8 cellular contexts compared by ENCODE assay signal in the genomic region with DNA sequence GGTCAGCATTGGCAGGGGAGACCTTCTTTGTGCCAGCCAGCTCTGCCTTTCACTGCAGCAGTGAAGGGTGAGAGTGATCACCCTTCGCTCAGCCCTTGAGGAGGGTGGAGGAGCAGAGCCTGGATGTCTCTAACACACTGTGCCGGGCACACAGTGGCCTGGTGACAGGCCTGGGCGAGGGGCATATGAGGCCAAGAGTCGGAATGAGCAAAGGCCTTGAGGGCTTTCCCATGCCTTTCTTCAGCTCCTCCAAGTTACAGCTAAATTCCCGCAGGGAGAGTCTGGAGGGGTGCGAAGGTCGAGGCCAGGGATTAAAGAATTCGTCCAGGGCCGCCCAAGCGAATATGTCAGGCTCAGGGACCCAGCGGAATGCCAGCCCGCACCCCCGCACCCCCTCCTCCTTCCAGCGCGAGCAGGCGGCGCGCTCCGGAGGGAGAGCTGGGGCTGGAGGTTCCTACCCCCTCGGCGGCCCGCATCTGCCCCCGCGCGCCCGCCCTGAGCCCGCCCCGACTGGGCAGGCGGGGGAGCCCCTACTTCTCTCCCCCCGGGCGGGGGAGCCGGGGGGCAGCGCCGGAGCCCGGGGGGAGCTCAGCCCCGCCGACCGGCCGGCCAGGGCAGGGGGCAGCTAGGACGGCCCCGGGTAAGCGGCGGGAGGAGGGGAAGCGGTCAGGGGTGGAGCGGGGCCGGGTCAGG. TPM values are rescaled to one million over a fixed set of nuclear protein-coding genes. Genes with fewer than 3 reads are reported as not detected.
A peak's percentile ranks its signal among the peaks of the same experiment; 100 is the strongest.
DNase-seq lines count a peak whose midpoint lies in the region; ATAC-seq and TF ChIP-seq lines count a peak whose summit lies in the region.

A gene with protein sequence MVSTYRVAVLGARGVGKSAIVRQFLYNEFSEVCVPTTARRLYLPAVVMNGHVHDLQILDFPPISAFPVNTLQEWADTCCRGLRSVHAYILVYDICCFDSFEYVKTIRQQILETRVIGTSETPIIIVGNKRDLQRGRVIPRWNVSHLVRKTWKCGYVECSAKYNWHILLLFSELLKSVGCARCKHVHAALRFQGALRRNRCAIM (plus strand): TSS at position 401 of the 693 bp plus-strand sequence. CDS start 3,546 bp downstream, outside the sequence.

- no peak for TF ChIP-seq CTCF in BE2C (IDR thresholded peaks at IDR 0.05; ENCODE audit: low read depth, low read length)

- POLR2A ChIA-PET in activated CD4-positive, alpha-beta T cell treated with anti-CD3 and anti-CD28 coated beads for 36 hours (lab: Charles Lee), result no interaction called here

- ATAC-seq in activated CD4-positive, alpha-beta T cell treated with anti-CD3 and anti-CD28 coated beads for 36 hours, result peak; percentile 84
- peak; percentile 89 for ATAC-seq in left lobe of liver
- ATAC-seq in GM21619 (IDR thresholded peaks at IDR 0.05; ENCODE audit: unreplicated experiment), result no peak
- no peak for ATAC-seq in GM21528 (IDR thresholded peaks at IDR 0.05; ENCODE audit: low FRiP score, unreplicated experiment)

- H3K27me3 Mint-ChIP-seq in activated CD4-positive, alpha-beta T cell treated with anti-CD3 and anti-CD28 coated beads for 36 hours, result no peaks in the 10 kb centered on the region
- H3K27me3 Mint-ChIP-seq in dendritic cell treated with granulocyte-macrophage colony-stimulating factor and Interleukin-4, amounts not matched to agents 40 ng/mL and 50 ng/mL, for 4 days, result peaks cover 33% of the 10 kb centered on the region

- H3K4me1 Mint-ChIP-seq in activated CD4-positive, alpha-beta T cell treated with anti-CD3 and anti-CD28 coated beads for 36 hours, result peaks cover 16% of the 10 kb centered on the region
- H3K4me1 Mint-ChIP-seq in dendritic cell treated with granulocyte-macrophage colony-stimulating factor and Interleukin-4, amounts not matched to agents 40 ng/mL and 50 ng/mL, for 4 days (ENCODE audit: low read depth), result peaks cover 13% of the 10 kb centered on the region

- peaks cover 17% of the 10 kb centered on the region for H3K4me1 ChIP-seq in BE2C

- no peaks in the 10 kb centered on the region for H3K36me3 Mint-ChIP-seq in activated CD4-positive, alpha-beta T cell treated with anti-CD3 and anti-CD28 coated beads for 36 hours (ENCODE audit: low read depth)
- H3K36me3 Mint-ChIP-seq in dendritic cell treated with granulocyte-macrophage colony-stimulating factor and Interleukin-4, amounts not matched to agents 40 ng/mL and 50 ng/mL, for 4 days (ENCODE audit: low read depth), result peaks cover 22% of the 10 kb centered on the region

- peak within 1 kb of the TSS; percentile 67 for H3K4me3 ChIP-seq in BE2C (ENCODE audit: low read depth, low read length)

- H3K9me3 ChIP-seq in BE2C, result no peaks in the 10 kb centered on the region

- DNase-seq in BE2C (peak; percentile 82), HT1080 (ENCODE audit: low read depth) (peak; percentile 38), left lobe of liver (ENCODE audit: low spot score) (peak; percentile 44)
- peak; percentile 81 for DNase-seq in activated CD4-positive, alpha-beta T cell treated with anti-CD3 and anti-CD28 coated beads for 36 hours
- DNase-seq in stimulated activated CD4-positive, alpha-beta T cell treated with anti-CD3 and anti-CD28 coated beads, Interleukin-2, amount 100 ng/mL, for 4 hours (ENCODE audit: low read depth), result peak; percentile 52

- CTCF ChIA-PET in activated CD4-positive, alpha-beta T cell treated with anti-CD3 and anti-CD28 coated beads for 36 hours (lab: Charles Lee), result interaction anchor here (0.6 to 2.1 kb wide), 7 partner anchors 9 to 120 kb away, joined by 3 to 6 read pairs (median 5); no protein-coding TSS in a partner anchor

- no peaks in the 10 kb centered on the region for H3K9me3 Mint-ChIP-seq in activated CD4-positive, alpha-beta T cell treated with anti-CD3 and anti-CD28 coated beads for 36 hours (ENCODE audit: low read depth)
- no peaks in the 10 kb centered on the region for H3K9me3 Mint-ChIP-seq in dendritic cell treated with granulocyte-macrophage colony-stimulating factor and Interleukin-4, amounts not matched to agents 40 ng/mL and 50 ng/mL, for 4 days

- intact Hi-C loops in activated CD4-positive, alpha-beta T cell treated with anti-CD3 and anti-CD28 coated beads for 36 hours (cut with DNase I, micrococcal nuclease), result loop anchor here in 1 of 2 experiments (5.0 kb wide), 1 partner anchor 589 kb away; the partner anchor contains the start of gene NLE1
- intact Hi-C loops in dendritic cell treated with granulocyte-macrophage colony-stimulating factor and Interleukin-4, amounts not matched to agents 40 ng/mL and 50 ng/mL, for 4 days (cut with micrococcal nuclease), result no loop called here

- H3K36me3 ChIP-seq in BE2C, result peaks cover 9% of the 10 kb centered on the region

- H3K27ac Mint-ChIP-seq in activated CD4-positive, alpha-beta T cell treated with anti-CD3 and anti-CD28 coated beads for 36 hours, result peak within 1 kb of the TSS; percentile 70
- no peak within 1 kb of the TSS for H3K27ac Mint-ChIP-seq in dendritic cell treated with granulocyte-macrophage colony-stimulating factor and Interleukin-4, amounts not matched to agents 40 ng/mL and 50 ng/mL, for 4 days

- no peaks in the 10 kb centered on the region for H3K27me3 ChIP-seq in BE2C

- peak within 1 kb of the TSS; percentile 70 for H3K4me3 Mint-ChIP-seq in activated CD4-positive, alpha-beta T cell treated with anti-CD3 and anti-CD28 coated beads for 36 hours
- peak within 1 kb of the TSS; percentile 44 for H3K4me3 Mint-ChIP-seq in dendritic cell treated with granulocyte-macrophage colony-stimulating factor and Interleukin-4, amounts not matched to agents 40 ng/mL and 50 ng/mL, for 4 days

RNA-seq across cellular contexts. Expression of the gene that starts here (rescaled TPM):
- polyA plus RNA-seq in BE2C (2012; ENCODE audit: insufficient read depth, insufficient read length, low read depth), result 23.4 TPM
- 6.8 and 7.6 TPM in 2 replicates for total RNA-seq in HT1080 (2014; rRNA removed; shearing (Covaris generic))
- 0.60 and 3.5 TPM in 2 replicates for polyA plus RNA-seq in HT1080 (2015; cell fraction: cytosol; rRNA removed)
- 0.73 and 0.91 TPM in 2 replicates for polyA plus RNA-seq in HT1080 (2015; cell fraction: nucleus; rRNA removed)
- 1 to 10 TPM; 2.7 to 4.0 TPM for total RNA-seq in activated CD4-positive, alpha-beta T cell treated with anti-CD3 and anti-CD28 coated beads for 36 hours
- total RNA-seq in left lobe of liver, result 2.3 TPM

Comparison
In these comparisons a context has a peak if more than half of its experiments do, and no peak if none do; other contexts are left out.
1. ATAC-seq: peak in activated CD4-positive, alpha-beta T cell treated with anti-CD3 and anti-CD28 coated beads for 36 hours (single experiment) and left lobe of liver (single experiment); none in GM21619 (single experiment) and GM21528 (single experiment).
2. Peak in every context shown above with its lines, with median percentiles within 50 percentile points of each other: DNase-seq.